In genomic region chr13:41271456-41272285, GRCh38 we compare ENCODE assay signal across 18 cellular contexts. TPM values are rescaled to one million over a fixed set of nuclear protein-coding genes. Genes with fewer than 3 reads are reported as not detected.
DNase-seq lines count a peak whose midpoint lies in the region; ATAC-seq and TF ChIP-seq lines count a peak whose summit lies in the region.
"Had no signal": no experiment of that assay in that cellular context is flagged by ENCODE, and none has a peak within 500 bp of the region (broad histone marks: within the 10 kb centered on the region; RNA-seq: fewer than 3 reads in every experiment).

No MANE protein-coding gene starts in this region.

- POLR2A ChIA-PET in CD4-positive, alpha-beta memory T cell (lab: Charles Lee; ENCODE audit: partially characterized antibody) = interaction anchor here (1.1 to 1.5 kb wide), 2 partner anchors 8 to 212 kb away, joined by 4 read pairs; partner anchors contain the start of gene MTRF1
- POLR2A ChIA-PET in WTC11 (lab: Charles Lee) = no interaction called here

- no peak overlapping the region for H3K27ac ChIP-seq in CD4-positive, alpha-beta memory T cell (ENCODE audit: low read depth, low read length)
- peak overlapping the region in 1 of 4 donors; percentile 53 for H3K27ac ChIP-seq in Peyer's patch
- H3K27ac ChIP-seq: epithelial cell of prostate, gastrocnemius medialis, lower lobe of right lung, testis had no signal

- H3K27me3 ChIP-seq in CD4-positive, alpha-beta memory T cell (ENCODE audit: insufficient read depth, low read length) = no peaks in the 10 kb centered on the region
- no peaks in the 10 kb centered on the region for H3K27me3 ChIP-seq in Peyer's patch
- H3K27me3 ChIP-seq: BE2C, gastrocnemius medialis, testis had no signal

- no peak for TF ChIP-seq POLR2A in Peyer's patch (IDR thresholded peaks at IDR 0.05)

- H3K36me3 Mint-ChIP-seq in CD4-positive, alpha-beta memory T cell = peaks cover 2 to 5% of the 10 kb centered on the region in 2 donors
- H3K36me3 Mint-ChIP-seq in WTC11 (peaks cover 27% of the 10 kb centered on the region), memory B cell (no peaks in the 10 kb centered on the region)

- peaks cover 8% of the 10 kb centered on the region for H3K4me1 ChIP-seq in CD4-positive, alpha-beta memory T cell (ENCODE audit: insufficient read depth, low read length)
- H3K4me1 ChIP-seq in Peyer's patch = no peaks in the 10 kb centered on the region
- H3K4me1 ChIP-seq: BE2C, gastrocnemius medialis, lower lobe of right lung, testis had no signal

- H3K4me3 Mint-ChIP-seq in CD4-positive, alpha-beta memory T cell = peak overlapping the region in 4 of 8 donors; percentile 34 to 70 (median 49)
- no peak overlapping the region for H3K4me3 Mint-ChIP-seq in WTC11
- H3K4me3 Mint-ChIP-seq in memory B cell = no peak overlapping the region

- H3K9me3 Mint-ChIP-seq in CD4-positive, alpha-beta memory T cell = peaks cover 0 to 14% (median 6%) of the 10 kb centered on the region in 8 donors
- H3K9me3 Mint-ChIP-seq in WTC11 (peaks cover 44% of the 10 kb centered on the region), memory B cell (peaks cover 3% of the 10 kb centered on the region)

- peaks cover 0 to 4% of the 10 kb centered on the region in 2 donors for H3K9me3 ChIP-seq in CD4-positive, alpha-beta memory T cell (ENCODE audit: control insufficient read depth in 1 of 2, low read length in 2 of 2)
- peaks cover 0 to 5% (median 0%) of the 10 kb centered on the region in 4 donors for H3K9me3 ChIP-seq in Peyer's patch
- H3K9me3 ChIP-seq: BE2C, gastrocnemius medialis, testis had no signal

- peak overlapping the region in 6 of 7 donors; percentile 3 to 76 (median 65) for H3K27ac Mint-ChIP-seq in CD4-positive, alpha-beta memory T cell
- no peak overlapping the region for H3K27ac Mint-ChIP-seq in WTC11
- peak overlapping the region; percentile 75 for H3K27ac Mint-ChIP-seq in memory B cell

- TF ChIP-seq CTCF in GM12865 (IDR thresholded peaks at IDR 0.05; ENCODE audit: insufficient read depth, low read depth, low read length, missing control alignments) (no peak), WTC11 (IDR thresholded peaks at IDR 0.05) (no peak), Peyer's patch (IDR thresholded peaks at IDR 0.05) (no peak)

- CTCF ChIA-PET in CD4-positive, alpha-beta memory T cell (lab: Charles Lee; ENCODE audit: partially characterized antibody) = no interaction called here
- CTCF ChIA-PET in WTC11 (lab: Charles Lee) = no interaction called here

- no peak for DNase-seq in CD4-positive, alpha-beta memory T cell
- DNase-seq in GM12865 (ENCODE audit: low read depth) (peak; percentile 54), WTC11 (ENCODE audit: low spot score) (no peak), memory B cell (ENCODE audit: low spot score in 2 of 2) (no peak), SW 1271 (lab: John Stamatoyannopoulos, UW) (no peak), HuH-7.5 (ENCODE audit: low spot score) (no peak), Peyer's patch (no peak)
- DNase-seq: BE2C, cortex of kidney, gastrocnemius medialis, IMR-90, lower lobe of right lung, NCI-H2171, retina, RPMI8226, testis had no signal

- intact Hi-C loops in CD4-positive, alpha-beta memory T cell (cut with micrococcal nuclease) = no loop called here

- H3K36me3 ChIP-seq in CD4-positive, alpha-beta memory T cell (ENCODE audit: insufficient read depth, low read length) = no peaks in the 10 kb centered on the region
- no peaks in the 10 kb centered on the region for H3K36me3 ChIP-seq in Peyer's patch
- H3K36me3 ChIP-seq: BE2C, gastrocnemius medialis, lower lobe of right lung had no signal

- no peaks in the 10 kb centered on the region for H3K27me3 Mint-ChIP-seq in CD4-positive, alpha-beta memory T cell
- H3K27me3 Mint-ChIP-seq in WTC11 (ENCODE audit: low read depth) = peaks cover 8% of the 10 kb centered on the region; the same call in 1 of the 2 replicates
- H3K27me3 Mint-ChIP-seq in memory B cell = no peaks in the 10 kb centered on the region

- H3K4me1 Mint-ChIP-seq in CD4-positive, alpha-beta memory T cell = peaks cover 5 to 16% (median 8%) of the 10 kb centered on the region in 4 donors
- H3K4me1 Mint-ChIP-seq in WTC11 (peaks cover 9% of the 10 kb centered on the region), memory B cell (peaks cover 6% of the 10 kb centered on the region)

- no peak overlapping the region for H3K4me3 ChIP-seq in CD4-positive, alpha-beta memory T cell (ENCODE audit: low read length in 2 of 2)
- H3K4me3 ChIP-seq in GM12865 (ENCODE audit: low read depth, low read length) = no peak overlapping the region
- no peak overlapping the region for H3K4me3 ChIP-seq in Peyer's patch
- H3K4me3 ChIP-seq: gastrocnemius medialis, lower lobe of right lung, testis had no signal

- ATAC-seq in WTC11 = no peak
- ATAC-seq in memory B cell (ENCODE audit: low read depth) = peak; percentile 14
- ATAC-seq: gastrocnemius medialis, HCT116, lower lobe of right lung had no signal

TF ChIP-seq in WTC11, 78 proteins besides CTCF, POLR2A, EP300 and RAD21:
- peak; percentile 50; the same call in 1 of the 2 replicates for TF ChIP-seq ZNF317 (CRISPR knock-in tag; IDR thresholded peaks at IDR 0.05; ENCODE audit: borderline replicate concordance, low read depth)
- no peak for TF ChIP-seq GABPB1 (CRISPR knock-in tag; IDR thresholded peaks at IDR 0.05)

RNA-seq across cellular contexts. Expression of gene MTRF1, which starts 8.3 kb away (rescaled TPM):
- total RNA-seq in CD4-positive, alpha-beta memory T cell = 10 to 100 TPM; 29.5 to 30.1 TPM
- polyA plus RNA-seq in CD4-positive, alpha-beta memory T cell = 10 to 100 TPM in 1 of 2 donors, 1 to 10 TPM in 1; 5.3 to 16.0 TPM
- total RNA-seq in WTC11 (2021) (12.9 to 16.2 TPM (median 14.9 TPM) in 3 replicates), Peyer's patch (10 to 100 TPM; 10.7 to 29.6 (median 21.4) TPM)

RNA-seq across cellular contexts. Expression of gene NAA16, which starts 39.4 kb away (rescaled TPM):
- 10 to 100 TPM; 62.3 to 62.5 TPM for total RNA-seq in CD4-positive, alpha-beta memory T cell
- polyA plus RNA-seq in CD4-positive, alpha-beta memory T cell = 10 to 100 TPM in 1 of 2 donors, 1 to 10 TPM in 1; 8.6 to 17.1 TPM
- total RNA-seq in WTC11 (2021) (30.5 to 32.5 TPM (median 32.4 TPM) in 3 replicates), Peyer's patch (10 to 100 TPM; 11.6 to 74.3 (median 16.6) TPM)
